In genomic region chr2:28590496-28591301, GRCh38 we compare ENCODE assay signal across 30 cellular contexts.
DNase-seq lines count a peak whose midpoint lies in the region; ATAC-seq, FAIRE-seq and TF ChIP-seq lines count a peak whose summit lies in the region.
"Had no signal": no experiment of that assay in that cellular context is flagged by ENCODE, and none has a peak within 500 bp of the region (broad histone marks: within the 10 kb centered on the region; RNA-seq: fewer than 3 reads in every experiment).

No MANE protein-coding gene starts in this region.

- no peaks in the 10 kb centered on the region for H3K27me3 ChIP-seq in IMR-90 (ENCODE audit: control insufficient read depth, insufficient read depth, low read length)
- H3K27me3 ChIP-seq in sigmoid colon = no peaks in the 10 kb centered on the region
- H3K27me3 ChIP-seq: Peyer's patch, upper lobe of left lung had no signal

- in situ Hi-C loops in IMR-90 (cut with MboI; ENCODE audit: low sequenced_read_pairs) = loop anchor here (25.0 kb wide), 1 partner anchor 322 kb away; no protein-coding TSS in a partner anchor

- no peak overlapping the region for H4K91ac ChIP-seq in IMR-90 (ENCODE audit: insufficient read depth, low read depth, low read length)

- DNase-seq in activated CD8-positive, alpha-beta T cell treated with anti-CD3 and anti-CD28 coated beads, Interleukin-2, amount 10 ng/mL, durations not matched to agents 7 days and 5 days = no peak
- no peak for DNase-seq in activated CD8-positive, alpha-beta T cell treated with anti-CD3 and anti-CD28 coated beads for 36 hours
- DNase-seq in IMR-90 = no peak
- peak; percentile 48 for DNase-seq in kidney
- peak; percentile 46 for DNase-seq in sigmoid colon
- no peak for DNase-seq in activated CD4-positive, alpha-beta T cell treated with anti-CD3 and anti-CD28 coated beads for 36 hours
- DNase-seq in NCI-H524 treated with DMSO at 0.1 percent for 48 hours (lab: John Stamatoyannopoulos, UW) = no peak
- DNase-seq in NCI-H748 (lab: John Stamatoyannopoulos, UW; ENCODE audit: unreplicated experiment) = no peak
- DNase-seq: activated CD4-positive, alpha-beta T cell treated with anti-CD3 and anti-CD28 coated beads, Interleukin-2, amount 10 ng/mL, durations not matched to agents 7 days and 5 days; anterior cingulate cortex; cortex of kidney; HCEC 1CT; islet precursor cell; Karpas-422; midbrain; naive B cell; NCI-H1436 treated with DMSO at 0.1 percent for 48 hours; NCI-H2081 treated with DMSO at 0.1 percent for 48 hours; NCI-H345; NCI-H748 treated with DMSO at 0.1 percent for 48 hours; occipital lobe; Peyer's patch; SIG-M5; stimulated activated naive B cell treated with anti-CD40 and anti-IgM and Interleukin-4, amounts not matched to agents 10 μg/mL and 1 μg/mL and 100 μg/mL, for 72 hours; substantia nigra; upper lobe of left lung; WERI-Rb-1 had no signal

- no TSS peak for BruUV-seq in IMR-90 (replicated peaks; lab: Mats Ljungman, UMichigan)

- H3K9me3 ChIP-seq in IMR-90 (ENCODE audit: control insufficient read depth, insufficient read depth, low read length) (no peaks in the 10 kb centered on the region), kidney (ENCODE audit: control insufficient read depth in 1 of 2, low read length in 2 of 2) (no peaks in the 10 kb centered on the region), sigmoid colon (no peaks in the 10 kb centered on the region)
- H3K9me3 ChIP-seq: Peyer's patch, upper lobe of left lung had no signal

- no peak for TF ChIP-seq EP300 in sigmoid colon (IDR thresholded peaks at IDR 0.05)

- H3K4me1 ChIP-seq in IMR-90 (ENCODE audit: control insufficient read depth, insufficient read depth, low read length) (peaks cover 3% of the 10 kb centered on the region), kidney (ENCODE audit: control insufficient read depth in 1 of 2, insufficient read depth in 1 of 2, low read depth in 1 of 2, low read length in 2 of 2) (peaks cover 7 to 11% of the 10 kb centered on the region in 2 donors), sigmoid colon (peaks cover 0 to 15% (median 13%) of the 10 kb centered on the region in 4 donors)

- dilution Hi-C loops in IMR-90 (cut with HindIII; ENCODE audit: low sequenced_read_pairs, unreplicated experiment) = no loop called here

- whole genome bisulfite sequencing in IMR-90 (ENCODE audit: extremely low coverage in 2 of 2, insufficient read length in 1 of 2), 2 experiments = 100% methylated on average over 2 of the region's 13 CpGs; no CpG with 5 or more reads in 1 of the 2 experiments
- WGBS in sigmoid colon, 2 donors = 88 to 93% methylated on average over 13 of the region's 13 CpGs

- no peak for FAIRE-seq in kidney (lab: Jason Lieb, UNC)
- FAIRE-seq: A204.1, G401.6 had no signal

- H3K14ac ChIP-seq in IMR-90 (replicated peaks; ENCODE audit: low read depth, low read length) = no peak overlapping the region

- H3K56ac ChIP-seq in IMR-90 (ENCODE audit: extremely low read depth, insufficient read depth, low read length) = no peak overlapping the region

- H2BK15ac ChIP-seq in IMR-90 (ENCODE audit: low read depth, low read length) = no peak overlapping the region

- H4K20me1 ChIP-seq in IMR-90 (ENCODE audit: insufficient read depth, low read length) = no peaks in the 10 kb centered on the region

- no peak overlapping the region for H3K4ac ChIP-seq in IMR-90 (ENCODE audit: low read depth, low read length)

- H2AFZ ChIP-seq in IMR-90 (replicated peaks; ENCODE audit: low read length, poor library complexity) = no peak overlapping the region

- H4K8ac ChIP-seq in IMR-90 (ENCODE audit: low read depth in 2 of 2, low read length in 2 of 2) = no peak overlapping the region

- peaks cover 57% of the 10 kb centered on the region for H3K4me1 Mint-ChIP-seq in activated CD8-positive, alpha-beta T cell treated with anti-CD3 and anti-CD28 coated beads, Interleukin-2, amount 10 ng/mL, durations not matched to agents 7 days and 5 days (ENCODE audit: low read depth)
- H3K4me1 Mint-ChIP-seq in activated CD8-positive, alpha-beta T cell treated with anti-CD3 and anti-CD28 coated beads for 36 hours (ENCODE audit: low read depth) = peaks cover 42% of the 10 kb centered on the region
- peaks cover 43% of the 10 kb centered on the region for H3K4me1 Mint-ChIP-seq in activated CD4-positive, alpha-beta T cell treated with anti-CD3 and anti-CD28 coated beads for 36 hours

- no peaks in the 10 kb centered on the region for H3K9me3 Mint-ChIP-seq in activated CD8-positive, alpha-beta T cell treated with anti-CD3 and anti-CD28 coated beads, Interleukin-2, amount 10 ng/mL, durations not matched to agents 7 days and 5 days (ENCODE audit: insufficient read depth)
- H3K9me3 Mint-ChIP-seq in activated CD8-positive, alpha-beta T cell treated with anti-CD3 and anti-CD28 coated beads for 36 hours = no peaks in the 10 kb centered on the region
- H3K9me3 Mint-ChIP-seq in activated CD4-positive, alpha-beta T cell treated with anti-CD3 and anti-CD28 coated beads for 36 hours (ENCODE audit: low read depth) = no peaks in the 10 kb centered on the region
- H3K9me3 Mint-ChIP-seq: activated CD4-positive, alpha-beta T cell treated with anti-CD3 and anti-CD28 coated beads, Interleukin-2, amount 10 ng/mL, durations not matched to agents 7 days and 5 days; activated naive CD4-positive, alpha-beta T cell treated with anti-CD3 and anti-CD28 coated beads, Interleukin-2, amount 50 U/mL, for 72 hours; naive B cell; stimulated activated naive B cell treated with anti-CD40 and anti-IgM and Interleukin-4, amounts not matched to agents 10 μg/mL and 1 μg/mL and 100 μg/mL, for 72 hours had no signal

- no peaks in the 10 kb centered on the region for H3K27me3 Mint-ChIP-seq in activated CD8-positive, alpha-beta T cell treated with anti-CD3 and anti-CD28 coated beads, Interleukin-2, amount 10 ng/mL, durations not matched to agents 7 days and 5 days (ENCODE audit: low read depth)
- H3K27me3 Mint-ChIP-seq in activated CD8-positive, alpha-beta T cell treated with anti-CD3 and anti-CD28 coated beads for 36 hours = no peaks in the 10 kb centered on the region
- peaks cover 2% of the 10 kb centered on the region for H3K27me3 Mint-ChIP-seq in activated CD4-positive, alpha-beta T cell treated with anti-CD3 and anti-CD28 coated beads for 36 hours
- H3K27me3 Mint-ChIP-seq: activated CD4-positive, alpha-beta T cell treated with anti-CD3 and anti-CD28 coated beads, Interleukin-2, amount 10 ng/mL, durations not matched to agents 7 days and 5 days had no signal

- H2BK20ac ChIP-seq in IMR-90 (ENCODE audit: low read depth, low read length) = no peak overlapping the region

- peak overlapping the region; percentile 74 for H3K27ac Mint-ChIP-seq in activated CD8-positive, alpha-beta T cell treated with anti-CD3 and anti-CD28 coated beads, Interleukin-2, amount 10 ng/mL, durations not matched to agents 7 days and 5 days
- no peak overlapping the region for H3K27ac Mint-ChIP-seq in activated CD8-positive, alpha-beta T cell treated with anti-CD3 and anti-CD28 coated beads for 36 hours
- no peak overlapping the region for H3K27ac Mint-ChIP-seq in activated CD4-positive, alpha-beta T cell treated with anti-CD3 and anti-CD28 coated beads for 36 hours
- H3K27ac Mint-ChIP-seq: activated CD4-positive, alpha-beta T cell treated with anti-CD3 and anti-CD28 coated beads, Interleukin-2, amount 10 ng/mL, durations not matched to agents 7 days and 5 days; stimulated activated naive B cell treated with anti-CD40 and anti-IgM and Interleukin-4, amounts not matched to agents 10 μg/mL and 1 μg/mL and 100 μg/mL, for 72 hours had no signal

- no peaks in the 10 kb centered on the region for H3K36me3 Mint-ChIP-seq in activated CD8-positive, alpha-beta T cell treated with anti-CD3 and anti-CD28 coated beads, Interleukin-2, amount 10 ng/mL, durations not matched to agents 7 days and 5 days (ENCODE audit: low read depth)
- H3K36me3 Mint-ChIP-seq in activated CD8-positive, alpha-beta T cell treated with anti-CD3 and anti-CD28 coated beads for 36 hours (ENCODE audit: low read depth) = no peaks in the 10 kb centered on the region
- H3K36me3 Mint-ChIP-seq in activated CD4-positive, alpha-beta T cell treated with anti-CD3 and anti-CD28 coated beads for 36 hours (ENCODE audit: low read depth) = no peaks in the 10 kb centered on the region
- H3K36me3 Mint-ChIP-seq: activated naive CD4-positive, alpha-beta T cell treated with anti-CD3 and anti-CD28 coated beads, Interleukin-2, amount 50 U/mL, for 72 hours; naive B cell; stimulated activated naive B cell treated with anti-CD40 and anti-IgM and Interleukin-4, amounts not matched to agents 10 μg/mL and 1 μg/mL and 100 μg/mL, for 72 hours had no signal

- no peak overlapping the region for H3K4me2 ChIP-seq in IMR-90 (ENCODE audit: low read depth, low read length)

- peaks cover 11% of the 10 kb centered on the region; the same call in 1 of the 2 replicates for H3K9me1 ChIP-seq in IMR-90 (ENCODE audit: insufficient read depth, low read length)

- no peak overlapping the region for H3K18ac ChIP-seq in IMR-90 (ENCODE audit: low read depth, low read length)

- H3K27ac ChIP-seq in IMR-90 (ENCODE audit: insufficient read depth, low read length) = no peak overlapping the region
- H3K27ac ChIP-seq in kidney (ENCODE audit: low read depth in 2 of 2, low read length in 2 of 2) = no peak overlapping the region
- H3K27ac ChIP-seq in sigmoid colon = no peak overlapping the region
- H3K27ac ChIP-seq: Peyer's patch, upper lobe of left lung, WERI-Rb-1 had no signal

- TF ChIP-seq RAD21 in IMR-90 (IDR thresholded peaks at IDR 0.05; ENCODE audit: low read length) = no peak

- TF ChIP-seq POLR2A in IMR-90 (IDR thresholded peaks at IDR 0.05; ENCODE audit: low read depth, low read length) (no peak), sigmoid colon (IDR thresholded peaks at IDR 0.05) (no peak)

- TF ChIP-seq CTCF in activated CD8-positive, alpha-beta T cell treated with anti-CD3 and anti-CD28 coated beads for 36 hours (IDR thresholded peaks at IDR 0.05) = no peak
- no peak for TF ChIP-seq CTCF in IMR-90 (conservative IDR thresholded peaks at IDR 0.05; ENCODE audit: low read depth, low read length)
- TF ChIP-seq CTCF in kidney (IDR thresholded peaks at IDR 0.05; ENCODE audit: borderline replicate concordance, extremely low read depth, insufficient read depth) = no peak
- TF ChIP-seq CTCF in sigmoid colon (IDR thresholded peaks at IDR 0.05) = no peak

- intact Hi-C loops in activated CD8-positive, alpha-beta T cell treated with anti-CD3 and anti-CD28 coated beads for 36 hours (cut with micrococcal nuclease) = no loop called here
- intact Hi-C loops in IMR-90 (cut with micrococcal nuclease) = no loop called here
- intact Hi-C loops in kidney (cut with DNase I) = no loop called here
- intact Hi-C loops in sigmoid colon (cut with DNase I) = no loop called here
- intact Hi-C loops in activated CD4-positive, alpha-beta T cell treated with anti-CD3 and anti-CD28 coated beads for 36 hours (cut with DNase I, micrococcal nuclease) = loop anchor here (5.0 kb wide), 2 partner anchors 217 to 222 kb away; partner anchors contain the start of gene SPDYA (in 1 of the 2)

- no peak overlapping the region for H2BK120ac ChIP-seq in IMR-90 (ENCODE audit: low read depth, low read length)

- H4K5ac ChIP-seq in IMR-90 (ENCODE audit: low read depth, low read length) = no peak overlapping the region

- H2AK9ac ChIP-seq in IMR-90 (replicated peaks; ENCODE audit: low read depth, low read length, poor library complexity) = peak overlapping the region; percentile 48

- H3K4me3 Mint-ChIP-seq in activated CD8-positive, alpha-beta T cell treated with anti-CD3 and anti-CD28 coated beads, Interleukin-2, amount 10 ng/mL, durations not matched to agents 7 days and 5 days = no peak overlapping the region
- no peak overlapping the region for H3K4me3 Mint-ChIP-seq in activated CD8-positive, alpha-beta T cell treated with anti-CD3 and anti-CD28 coated beads for 36 hours
- H3K4me3 Mint-ChIP-seq in activated CD4-positive, alpha-beta T cell treated with anti-CD3 and anti-CD28 coated beads for 36 hours = no peak overlapping the region
- H3K4me3 Mint-ChIP-seq: activated CD4-positive, alpha-beta T cell treated with anti-CD3 and anti-CD28 coated beads, Interleukin-2, amount 10 ng/mL, durations not matched to agents 7 days and 5 days; stimulated activated naive B cell treated with anti-CD40 and anti-IgM and Interleukin-4, amounts not matched to agents 10 μg/mL and 1 μg/mL and 100 μg/mL, for 72 hours had no signal

- H3K4me3 ChIP-seq in IMR-90 (ENCODE audit: insufficient read depth, low read depth, low read length) = no peak overlapping the region
- H3K4me3 ChIP-seq in kidney (ENCODE audit: low read length in 2 of 2) = no peak overlapping the region
- H3K4me3 ChIP-seq in sigmoid colon = no peak overlapping the region
- H3K4me3 ChIP-seq: Peyer's patch, upper lobe of left lung had no signal

- no peak overlapping the region for H3K23ac ChIP-seq in IMR-90 (ENCODE audit: low read depth, low read length)

- POLR2A ChIA-PET in activated CD8-positive, alpha-beta T cell treated with anti-CD3 and anti-CD28 coated beads, Interleukin-2, amount 10 ng/mL, durations not matched to agents 7 days and 5 days (lab: Charles Lee) = no interaction called here
- POLR2A ChIA-PET in activated CD8-positive, alpha-beta T cell treated with anti-CD3 and anti-CD28 coated beads for 36 hours (lab: Charles Lee) = interaction anchor here (1.0 kb wide), 1 partner anchor 198 kb away, joined by 3 read pairs; no protein-coding TSS in a partner anchor
- POLR2A ChIA-PET in IMR-90 (lab: Charles Lee; ENCODE audit: unreplicated experiment) = no interaction called here
- POLR2A ChIA-PET in activated CD4-positive, alpha-beta T cell treated with anti-CD3 and anti-CD28 coated beads for 36 hours (lab: Charles Lee) = no interaction called here

- 0 out of 2 replicates have a peak overlapping the region, but pooled peaks have one; percentile 1 for H2AK5ac ChIP-seq in IMR-90 (ENCODE audit: low read depth, low read length)

- no peak overlapping the region for H2BK5ac ChIP-seq in IMR-90 (ENCODE audit: low read depth, low read length, poor library complexity, severe bottlenecking)

- CTCF ChIA-PET in activated CD8-positive, alpha-beta T cell treated with anti-CD3 and anti-CD28 coated beads, Interleukin-2, amount 10 ng/mL, durations not matched to agents 7 days and 5 days (lab: Charles Lee) = interaction anchor here (0.8 to 1.0 kb wide), 2 partner anchors 31 to 164 kb away, joined by 3 read pairs; no protein-coding TSS in a partner anchor
- CTCF ChIA-PET in activated CD8-positive, alpha-beta T cell treated with anti-CD3 and anti-CD28 coated beads for 36 hours (lab: Charles Lee) = interaction anchor here (1.0 kb wide), 1 partner anchor 70 kb away, joined by 3 read pairs; no protein-coding TSS in a partner anchor
- CTCF ChIA-PET in IMR-90 (lab: Yijun Ruan, JAX) = no interaction called here
- CTCF ChIA-PET in activated CD4-positive, alpha-beta T cell treated with anti-CD3 and anti-CD28 coated beads for 36 hours (lab: Charles Lee) = interaction anchor here (0.6 kb wide), 1 partner anchor 151 kb away, joined by 3 read pairs; no protein-coding TSS in a partner anchor

- H3K9ac ChIP-seq in IMR-90 (ENCODE audit: low read depth, low read length) (no peak overlapping the region), kidney (ENCODE audit: low read length in 2 of 2) (no peak overlapping the region)

- ATAC-seq in activated CD8-positive, alpha-beta T cell treated with anti-CD3 and anti-CD28 coated beads, Interleukin-2, amount 10 ng/mL, durations not matched to agents 7 days and 5 days = no peak
- ATAC-seq in activated CD8-positive, alpha-beta T cell treated with anti-CD3 and anti-CD28 coated beads for 36 hours = no peak
- ATAC-seq in IMR-90 (ENCODE audit: low read depth) = no peak
- no peak for ATAC-seq in activated CD4-positive, alpha-beta T cell treated with anti-CD3 and anti-CD28 coated beads for 36 hours
- ATAC-seq: activated naive CD4-positive, alpha-beta T cell treated with anti-CD3 and anti-CD28 coated beads, Interleukin-2, amount 50 U/mL, for 72 hours; stimulated activated naive B cell treated with anti-CD40 and anti-IgM and Interleukin-4, amounts not matched to agents 10 μg/mL and 1 μg/mL and 100 μg/mL, for 72 hours had no signal

- H3K79me1 ChIP-seq in IMR-90 (ENCODE audit: low read depth in 1 of 2, low read length in 2 of 2) = peaks cover 0 to 14% of the 10 kb centered on the region in 2 experiments; a peak in 2 of 4 replicates

- H3K36me3 ChIP-seq in IMR-90 (ENCODE audit: control insufficient read depth, insufficient read depth, low read length) = no peaks in the 10 kb centered on the region
- no peaks in the 10 kb centered on the region for H3K36me3 ChIP-seq in kidney (ENCODE audit: control insufficient read depth in 1 of 2, insufficient read depth in 2 of 2, low read length in 2 of 2)
- H3K36me3 ChIP-seq in sigmoid colon = no peaks in the 10 kb centered on the region
- H3K36me3 ChIP-seq: Peyer's patch, upper lobe of left lung, WERI-Rb-1 had no signal

Comparison
In these comparisons a context has a peak if more than half of its experiments do, and no peak if none do; other contexts are left out.
1. DNase-seq: peak in kidney (single experiment) and sigmoid colon (single experiment); none in activated CD8-positive, alpha-beta T cell treated with anti-CD3 and anti-CD28 coated beads, Interleukin-2, amount 10 ng/mL, durations not matched to agents 7 days and 5 days (single experiment), activated CD8-positive, alpha-beta T cell treated with anti-CD3 and anti-CD28 coated beads for 36 hours (single experiment), IMR-90 (single experiment), activated CD4-positive, alpha-beta T cell treated with anti-CD3 and anti-CD28 coated beads for 36 hours (single experiment), NCI-H524 treated with DMSO at 0.1 percent for 48 hours (single experiment) and NCI-H748 (single experiment).
2. intact Hi-C loops: an anchor here in activated CD4-positive, alpha-beta T cell treated with anti-CD3 and anti-CD28 coated beads for 36 hours (5.0 kb wide); none called in activated CD8-positive, alpha-beta T cell treated with anti-CD3 and anti-CD28 coated beads for 36 hours, IMR-90, kidney and sigmoid colon.